In genomic region chr9:110911659-110912473, GRCh38 we compare ENCODE assay signal across 16 cellular contexts.
A peak's percentile ranks its signal among the peaks of the same experiment; 100 is the strongest.
DNase-seq lines count a peak whose midpoint lies in the region; ATAC-seq, FAIRE-seq and TF ChIP-seq lines count a peak whose summit lies in the region.
"Had no signal": no experiment of that assay in that cellular context is flagged by ENCODE, and none has a peak within 500 bp of the region (broad histone marks: within the 10 kb centered on the region; RNA-seq: fewer than 3 reads in every experiment).

No MANE protein-coding gene starts in this region.

- no peak overlapping the region for H3K4me3 Mint-ChIP-seq in nephron progenitor cell
- H3K4me3 Mint-ChIP-seq: activated naive CD8-positive, alpha-beta T cell treated with anti-CD3 and anti-CD28 coated beads, Interleukin-2, amount 50 U/mL, for 24 hours; stimulated activated naive CD8-positive, alpha-beta T cell treated with anti-CD3 and anti-CD28 coated beads, Interleukin-15, amount 100 ng/mL, for 72 hours had no signal

- H4K20me1 ChIP-seq in HepG2 (ENCODE audit: insufficient read depth, low read length), result no peaks in the 10 kb centered on the region

- H3K36me3 ChIP-seq in liver (ENCODE audit: control insufficient read depth in 4 of 4, insufficient read depth in 3 of 4, low read depth in 1 of 4, low read length in 3 of 4) (no peaks in the 10 kb centered on the region), HepG2 (replicated peaks in 1 of 2; ENCODE audit: control insufficient read depth in 1 of 2, insufficient read depth in 2 of 2, low read length in 2 of 2) (no peaks in the 10 kb centered on the region)
- H3K36me3 ChIP-seq: ovary had no signal

- CTCF ChIA-PET in HepG2 (lab: Yijun Ruan, JAX; ENCODE audit: low intra/inter-chr PET ratio, low total read pairs), result no interaction called here

- no peaks in the 10 kb centered on the region for H3K4me1 Mint-ChIP-seq in nephron progenitor cell
- H3K4me1 Mint-ChIP-seq: activated naive CD8-positive, alpha-beta T cell treated with anti-CD3 and anti-CD28 coated beads, Interleukin-2, amount 50 U/mL, for 24 hours; stimulated activated naive CD8-positive, alpha-beta T cell treated with anti-CD3 and anti-CD28 coated beads, Interleukin-15, amount 100 ng/mL, for 72 hours had no signal

- BruUV-seq in HepG2 (replicated peaks; lab: Mats Ljungman, UMichigan), result no TSS peak

- POLR2A ChIA-PET in HepG2 (lab: Yijun Ruan, JAX), result no interaction called here

- H3K9ac ChIP-seq in liver (ENCODE audit: low read depth in 1 of 2, low read length in 2 of 2) (no peak overlapping the region), HepG2 (ENCODE audit: insufficient read depth, low read depth, low read length) (no peak overlapping the region)

- no peak for DNase-seq in HepG2 (ENCODE audit: low spot score)
- DNase-seq in fibroblast of gingiva (ENCODE audit: low read depth), result peak; percentile 94
- no peak for DNase-seq in omental fat pad (ENCODE audit: low spot score)
- DNase-seq in nephron progenitor cell, result no peak
- no peak for DNase-seq in NCI-H1092 (lab: John Stamatoyannopoulos, UW)
- no peak for DNase-seq in NCI-H69 (lab: John Stamatoyannopoulos, UW)
- DNase-seq: ACHN; activated naive CD8-positive, alpha-beta T cell treated with anti-CD3 and anti-CD28 coated beads, Interleukin-2, amount 50 U/mL, for 24 hours; DND-41; MM.1S; stimulated activated CD4-positive, alpha-beta T cell treated with anti-CD3 and anti-CD28 coated beads, Interleukin-4, amount 100 ng/mL, for 24 hours; stimulated activated naive CD8-positive, alpha-beta T cell treated with anti-CD3 and anti-CD28 coated beads, Interleukin-15, amount 100 ng/mL, for 72 hours had no signal

- TF ChIP-seq CTCF in liver (IDR thresholded peaks at IDR 0.05; ENCODE audit: low read depth, low read length, missing input control) (no peak), HepG2 (CRISPR knock-in tag; IDR thresholded peaks at IDR 0.05) (no peak), omental fat pad (IDR thresholded peaks at IDR 0.05) (no peak), nephron progenitor cell (IDR thresholded peaks at IDR 0.05) (no peak)

- 44% methylated on average over 4 of the region's 4 CpGs for WGBS in liver
- 15% methylated on average over 4 of the region's 4 CpGs for WGBS in HepG2 (ENCODE audit: low lambda C conversion rate)

- in situ Hi-C loops in HepG2 (cut with HindIII; ENCODE audit: extremely low pct_ligation_motif_present, low pct_unique_long_range_greater_than_20kb), result no loop called here

- H3K27ac ChIP-seq in liver (ENCODE audit: low read depth in 1 of 2, low read length in 2 of 2), result no peak overlapping the region
- H3K27ac ChIP-seq in HepG2 (ENCODE audit: extremely low read length, insufficient read depth, low read length), result no peak overlapping the region
- H3K27ac ChIP-seq: HL-60, ovary had no signal

- no peak for FAIRE-seq in HepG2 (lab: Jason Lieb, UNC)

- intact Hi-C loops in HepG2 (cut with micrococcal nuclease; ENCODE audit: unreplicated experiment), result no loop called here

- peaks cover 1 to 10% (median 9%) of the 10 kb centered on the region in 4 donors for H3K9me3 ChIP-seq in liver (ENCODE audit: control insufficient read depth in 4 of 4, low read length in 3 of 4)
- no peaks in the 10 kb centered on the region for H3K9me3 ChIP-seq in HepG2 (ENCODE audit: low read length)
- H3K9me3 ChIP-seq: ovary had no signal

- no peak overlapping the region for H2AFZ ChIP-seq in HepG2 (ENCODE audit: low read length)

- TF ChIP-seq EP300 in HepG2 (IDR thresholded peaks at IDR 0.05; ENCODE audit: low read depth in 2 of 2, low read length in 2 of 2) (no peak), HepG2 (CRISPR knock-in tag; IDR thresholded peaks at IDR 0.05; ENCODE audit: borderline replicate concordance) (no peak)

- ATAC-seq in HepG2 (no peak), omental fat pad (ENCODE audit: low FRiP score) (peak; percentile 78), HG02678 (IDR thresholded peaks at IDR 0.05; ENCODE audit: unreplicated experiment) (no peak)
- ATAC-seq: activated naive CD8-positive, alpha-beta T cell treated with anti-CD3 and anti-CD28 coated beads, Interleukin-2, amount 50 U/mL, for 24 hours; stimulated activated naive CD8-positive, alpha-beta T cell treated with anti-CD3 and anti-CD28 coated beads, Interleukin-15, amount 100 ng/mL, for 72 hours had no signal

- no peak overlapping the region for H3K4me3 ChIP-seq in liver (ENCODE audit: low read depth in 1 of 3, low read length in 3 of 3)
- no peak overlapping the region for H3K4me3 ChIP-seq in HepG2 (replicated peaks in 1 of 3; ENCODE audit: insufficient read depth in 1 of 3, low read depth in 2 of 3, low read length in 3 of 3)
- H3K4me3 ChIP-seq: ovary had no signal

- H3K9me3 Mint-ChIP-seq in nephron progenitor cell, result peaks cover 52% of the 10 kb centered on the region

- no peak overlapping the region for H3K4me2 ChIP-seq in HepG2 (ENCODE audit: low read depth, low read length)

- no peak for TF ChIP-seq POLR2A in HepG2 (IDR thresholded peaks at IDR 0.05; ENCODE audit: insufficient read depth in 1 of 2, low read depth in 2 of 2, low read length in 2 of 2)

- H3K27ac Mint-ChIP-seq in nephron progenitor cell, result no peak overlapping the region
- H3K27ac Mint-ChIP-seq: activated naive CD8-positive, alpha-beta T cell treated with anti-CD3 and anti-CD28 coated beads, Interleukin-2, amount 50 U/mL, for 24 hours; stimulated activated naive CD8-positive, alpha-beta T cell treated with anti-CD3 and anti-CD28 coated beads, Interleukin-15, amount 100 ng/mL, for 72 hours had no signal

- TF ChIP-seq RAD21 in liver (IDR thresholded peaks at IDR 0.05) (no peak), HepG2 (CRISPR knock-in tag; IDR thresholded peaks at IDR 0.05) (no peak)

- peaks cover 0 to 3% (median 0%) of the 10 kb centered on the region in 4 donors for H3K27me3 ChIP-seq in liver (ENCODE audit: control insufficient read depth in 4 of 4, insufficient read depth in 4 of 4, low read length in 3 of 4)
- no peaks in the 10 kb centered on the region for H3K27me3 ChIP-seq in HepG2 (ENCODE audit: control insufficient read depth in 1 of 2, insufficient read depth in 2 of 2, low read length in 2 of 2)
- H3K27me3 ChIP-seq: ovary had no signal

- H3K36me3 Mint-ChIP-seq in nephron progenitor cell (ENCODE audit: low read depth), result peaks cover 34% of the 10 kb centered on the region

- H3K27me3 Mint-ChIP-seq in nephron progenitor cell (ENCODE audit: low read depth, poor library complexity), result no peaks in the 10 kb centered on the region
- H3K27me3 Mint-ChIP-seq: activated naive CD8-positive, alpha-beta T cell treated with anti-CD3 and anti-CD28 coated beads, Interleukin-2, amount 50 U/mL, for 24 hours; stimulated activated naive CD8-positive, alpha-beta T cell treated with anti-CD3 and anti-CD28 coated beads, Interleukin-15, amount 100 ng/mL, for 72 hours had no signal

- H3K4me1 ChIP-seq in liver (ENCODE audit: control insufficient read depth in 4 of 4, insufficient read depth in 4 of 4, low read length in 3 of 4) (no peaks in the 10 kb centered on the region), HepG2 (ENCODE audit: insufficient read depth, low read length) (no peaks in the 10 kb centered on the region)

- no peaks in the 10 kb centered on the region for H3K79me2 ChIP-seq in HepG2 (ENCODE audit: insufficient read depth, low read length)

TF ChIP-seq in liver, 16 proteins besides CTCF, POLR2A, EP300 and RAD21 (continues in another document):
- no peak for TF ChIP-seq YY1 (IDR thresholded peaks at IDR 0.05)
- TF ChIP-seq HNF4G (IDR thresholded peaks at IDR 0.05), result no peak
- TF ChIP-seq EGR1 (IDR thresholded peaks at IDR 0.05; ENCODE audit: low read depth in 2 of 2), result no peak
- TF ChIP-seq FOXA2 (IDR thresholded peaks at IDR 0.05), result no peak
- no peak for TF ChIP-seq MAX (IDR thresholded peaks at IDR 0.05)
- TF ChIP-seq HNF4A (conservative IDR thresholded peaks at IDR 0.05), result no peak
- peak; percentile 20 for TF ChIP-seq NR2F2 (IDR thresholded peaks at IDR 0.05)
- TF ChIP-seq JUND (IDR thresholded peaks at IDR 0.05), result no peak

TF ChIP-seq in HepG2, 621 proteins besides CTCF, POLR2A, EP300 and RAD21 (continues in another document):
- TF ChIP-seq ZNF704 (CRISPR knock-in tag; IDR thresholded peaks at IDR 0.05; ENCODE audit: borderline replicate concordance), result no peak
- TF ChIP-seq MATR3 (CRISPR knock-in tag; IDR thresholded peaks at IDR 0.05), result no peak
- no peak for TF ChIP-seq NBN (conservative IDR thresholded peaks at IDR 0.05)
- no peak for TF ChIP-seq ZNF687 (CRISPR knock-in tag; IDR thresholded peaks at IDR 0.05)
- no peak for TF ChIP-seq ARNTL (CRISPR knock-in tag; IDR thresholded peaks at IDR 0.05)
